Comparison of ENCODE assay signal across 1 cellular context in the genomic region with DNA sequence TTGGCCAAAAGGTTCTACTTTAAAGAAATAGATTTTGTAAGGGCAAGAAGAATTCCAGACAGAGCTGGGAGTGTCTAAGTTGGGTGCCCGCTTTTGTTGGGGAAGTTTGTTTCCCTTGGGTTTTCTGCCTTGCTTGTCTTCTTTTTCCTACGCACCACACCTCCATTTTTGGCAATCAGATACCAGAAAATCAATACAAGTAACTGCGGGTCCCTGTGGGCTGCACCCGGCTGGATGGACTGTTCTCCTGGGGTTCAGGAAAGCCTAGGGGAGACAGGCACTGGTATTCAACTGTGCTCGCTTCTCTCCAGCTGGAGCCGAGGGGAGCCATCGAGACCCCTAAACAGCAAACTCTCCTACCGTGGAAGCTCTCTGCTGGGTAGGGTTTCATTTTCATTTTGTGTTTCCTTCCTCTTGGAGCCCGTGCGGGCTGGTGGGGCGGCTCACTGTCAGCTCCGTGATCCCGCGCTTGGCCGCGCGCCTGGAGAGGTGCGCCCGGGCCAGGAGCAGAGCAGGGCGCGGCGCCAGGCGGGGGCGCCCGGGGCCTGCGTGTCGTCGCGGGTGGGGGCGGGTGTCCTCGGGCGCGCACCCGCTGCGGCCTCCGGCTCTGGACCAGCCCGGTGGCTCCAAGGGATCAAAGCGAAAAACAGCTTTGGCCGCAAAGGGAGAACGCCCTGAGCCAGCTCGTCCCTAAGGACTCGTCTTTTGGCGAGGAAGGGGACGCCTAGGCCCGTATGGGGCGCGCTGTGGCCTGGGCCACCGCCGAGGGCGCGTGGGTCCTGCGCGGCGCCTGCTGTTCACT.
TF ChIP-seq lines count a peak whose summit lies in the region.

No MANE protein-coding gene starts in this region.

TF ChIP-seq in GM23338, 12 proteins besides CTCF, POLR2A, EP300 and RAD21 (continued from another document):
- TF ChIP-seq, protein P1, sequence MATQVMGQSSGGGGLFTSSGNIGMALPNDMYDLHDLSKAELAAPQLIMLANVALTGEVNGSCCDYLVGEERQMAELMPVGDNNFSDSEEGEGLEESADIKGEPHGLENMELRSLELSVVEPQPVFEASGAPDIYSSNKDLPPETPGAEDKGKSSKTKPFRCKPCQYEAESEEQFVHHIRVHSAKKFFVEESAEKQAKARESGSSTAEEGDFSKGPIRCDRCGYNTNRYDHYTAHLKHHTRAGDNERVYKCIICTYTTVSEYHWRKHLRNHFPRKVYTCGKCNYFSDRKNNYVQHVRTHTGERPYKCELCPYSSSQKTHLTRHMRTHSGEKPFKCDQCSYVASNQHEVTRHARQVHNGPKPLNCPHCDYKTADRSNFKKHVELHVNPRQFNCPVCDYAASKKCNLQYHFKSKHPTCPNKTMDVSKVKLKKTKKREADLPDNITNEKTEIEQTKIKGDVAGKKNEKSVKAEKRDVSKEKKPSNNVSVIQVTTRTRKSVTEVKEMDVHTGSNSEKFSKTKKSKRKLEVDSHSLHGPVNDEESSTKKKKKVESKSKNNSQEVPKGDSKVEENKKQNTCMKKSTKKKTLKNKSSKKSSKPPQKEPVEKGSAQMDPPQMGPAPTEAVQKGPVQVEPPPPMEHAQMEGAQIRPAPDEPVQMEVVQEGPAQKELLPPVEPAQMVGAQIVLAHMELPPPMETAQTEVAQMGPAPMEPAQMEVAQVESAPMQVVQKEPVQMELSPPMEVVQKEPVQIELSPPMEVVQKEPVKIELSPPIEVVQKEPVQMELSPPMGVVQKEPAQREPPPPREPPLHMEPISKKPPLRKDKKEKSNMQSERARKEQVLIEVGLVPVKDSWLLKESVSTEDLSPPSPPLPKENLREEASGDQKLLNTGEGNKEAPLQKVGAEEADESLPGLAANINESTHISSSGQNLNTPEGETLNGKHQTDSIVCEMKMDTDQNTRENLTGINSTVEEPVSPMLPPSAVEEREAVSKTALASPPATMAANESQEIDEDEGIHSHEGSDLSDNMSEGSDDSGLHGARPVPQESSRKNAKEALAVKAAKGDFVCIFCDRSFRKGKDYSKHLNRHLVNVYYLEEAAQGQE (IDR thresholded peaks at IDR 0.05; ENCODE audit: unreplicated experiment) = no peak
- TF ChIP-seq EZH2 (IDR thresholded peaks at IDR 0.05; ENCODE audit: low read depth, unreplicated experiment) = no peak
- TF ChIP-seq ZNF114 (CRISPR knock-in tag; IDR thresholded peaks at IDR 0.05) = no peak
- no peak for TF ChIP-seq CREB1 (CRISPR knock-in tag; IDR thresholded peaks at IDR 0.05; ENCODE audit: low read depth)
- no peak for TF ChIP-seq EZH2phosphoT487 (IDR thresholded peaks at IDR 0.05; ENCODE audit: unreplicated experiment)
- TF ChIP-seq, protein P2, sequence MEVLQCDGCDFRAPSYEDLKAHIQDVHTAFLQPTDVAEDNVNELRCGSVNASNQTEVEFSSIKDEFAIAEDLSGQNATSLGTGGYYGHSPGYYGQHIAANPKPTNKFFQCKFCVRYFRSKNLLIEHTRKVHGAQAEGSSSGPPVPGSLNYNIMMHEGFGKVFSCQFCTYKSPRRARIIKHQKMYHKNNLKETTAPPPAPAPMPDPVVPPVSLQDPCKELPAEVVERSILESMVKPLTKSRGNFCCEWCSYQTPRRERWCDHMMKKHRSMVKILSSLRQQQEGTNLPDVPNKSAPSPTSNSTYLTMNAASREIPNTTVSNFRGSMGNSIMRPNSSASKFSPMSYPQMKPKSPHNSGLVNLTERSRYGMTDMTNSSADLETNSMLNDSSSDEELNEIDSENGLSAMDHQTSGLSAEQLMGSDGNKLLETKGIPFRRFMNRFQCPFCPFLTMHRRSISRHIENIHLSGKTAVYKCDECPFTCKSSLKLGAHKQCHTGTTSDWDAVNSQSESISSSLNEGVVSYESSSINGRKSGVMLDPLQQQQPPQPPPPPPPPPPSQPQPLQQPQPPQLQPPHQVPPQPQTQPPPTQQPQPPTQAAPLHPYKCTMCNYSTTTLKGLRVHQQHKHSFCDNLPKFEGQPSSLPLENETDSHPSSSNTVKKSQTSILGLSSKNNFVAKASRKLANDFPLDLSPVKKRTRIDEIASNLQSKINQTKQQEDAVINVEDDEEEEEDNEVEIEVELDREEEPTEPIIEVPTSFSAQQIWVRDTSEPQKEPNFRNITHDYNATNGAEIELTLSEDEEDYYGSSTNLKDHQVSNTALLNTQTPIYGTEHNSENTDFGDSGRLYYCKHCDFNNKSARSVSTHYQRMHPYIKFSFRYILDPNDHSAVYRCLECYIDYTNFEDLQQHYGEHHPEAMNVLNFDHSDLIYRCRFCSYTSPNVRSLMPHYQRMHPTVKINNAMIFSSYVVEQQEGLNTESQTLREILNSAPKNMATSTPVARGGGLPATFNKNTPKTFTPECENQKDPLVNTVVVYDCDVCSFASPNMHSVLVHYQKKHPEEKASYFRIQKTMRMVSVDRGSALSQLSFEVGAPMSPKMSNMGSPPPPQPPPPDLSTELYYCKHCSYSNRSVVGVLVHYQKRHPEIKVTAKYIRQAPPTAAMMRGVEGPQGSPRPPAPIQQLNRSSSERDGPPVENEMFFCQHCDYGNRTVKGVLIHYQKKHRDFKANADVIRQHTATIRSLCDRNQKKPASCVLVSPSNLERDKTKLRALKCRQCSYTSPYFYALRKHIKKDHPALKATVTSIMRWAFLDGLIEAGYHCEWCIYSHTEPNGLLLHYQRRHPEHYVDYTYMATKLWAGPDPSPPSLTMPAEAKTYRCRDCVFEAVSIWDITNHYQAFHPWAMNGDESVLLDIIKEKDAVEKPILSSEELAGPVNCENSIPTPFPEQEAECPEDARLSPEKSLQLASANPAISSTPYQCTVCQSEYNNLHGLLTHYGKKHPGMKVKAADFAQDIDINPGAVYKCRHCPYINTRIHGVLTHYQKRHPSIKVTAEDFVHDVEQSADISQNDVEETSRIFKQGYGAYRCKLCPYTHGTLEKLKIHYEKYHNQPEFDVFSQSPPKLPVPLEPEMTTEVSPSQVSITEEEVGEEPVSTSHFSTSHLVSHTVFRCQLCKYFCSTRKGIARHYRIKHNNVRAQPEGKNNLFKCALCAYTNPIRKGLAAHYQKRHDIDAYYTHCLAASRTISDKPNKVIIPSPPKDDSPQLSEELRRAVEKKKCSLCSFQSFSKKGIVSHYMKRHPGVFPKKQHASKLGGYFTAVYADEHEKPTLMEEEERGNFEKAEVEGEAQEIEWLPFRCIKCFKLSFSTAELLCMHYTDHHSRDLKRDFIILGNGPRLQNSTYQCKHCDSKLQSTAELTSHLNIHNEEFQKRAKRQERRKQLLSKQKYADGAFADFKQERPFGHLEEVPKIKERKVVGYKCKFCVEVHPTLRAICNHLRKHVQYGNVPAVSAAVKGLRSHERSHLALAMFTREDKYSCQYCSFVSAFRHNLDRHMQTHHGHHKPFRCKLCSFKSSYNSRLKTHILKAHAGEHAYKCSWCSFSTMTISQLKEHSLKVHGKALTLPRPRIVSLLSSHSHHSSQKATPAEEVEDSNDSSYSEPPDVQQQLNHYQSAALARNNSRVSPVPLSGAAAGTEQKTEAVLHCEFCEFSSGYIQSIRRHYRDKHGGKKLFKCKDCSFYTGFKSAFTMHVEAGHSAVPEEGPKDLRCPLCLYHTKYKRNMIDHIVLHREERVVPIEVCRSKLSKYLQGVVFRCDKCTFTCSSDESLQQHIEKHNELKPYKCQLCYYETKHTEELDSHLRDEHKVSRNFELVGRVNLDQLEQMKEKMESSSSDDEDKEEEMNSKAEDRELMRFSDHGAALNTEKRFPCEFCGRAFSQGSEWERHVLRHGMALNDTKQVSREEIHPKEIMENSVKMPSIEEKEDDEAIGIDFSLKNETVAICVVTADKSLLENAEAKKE (CRISPR knock-in tag; IDR thresholded peaks at IDR 0.05) = no peak
- no peak for TF ChIP-seq NANOG (IDR thresholded peaks at IDR 0.05; ENCODE audit: borderline replicate concordance)
